ENCODE assay signal across 1 cellular context in the genomic region with DNA sequence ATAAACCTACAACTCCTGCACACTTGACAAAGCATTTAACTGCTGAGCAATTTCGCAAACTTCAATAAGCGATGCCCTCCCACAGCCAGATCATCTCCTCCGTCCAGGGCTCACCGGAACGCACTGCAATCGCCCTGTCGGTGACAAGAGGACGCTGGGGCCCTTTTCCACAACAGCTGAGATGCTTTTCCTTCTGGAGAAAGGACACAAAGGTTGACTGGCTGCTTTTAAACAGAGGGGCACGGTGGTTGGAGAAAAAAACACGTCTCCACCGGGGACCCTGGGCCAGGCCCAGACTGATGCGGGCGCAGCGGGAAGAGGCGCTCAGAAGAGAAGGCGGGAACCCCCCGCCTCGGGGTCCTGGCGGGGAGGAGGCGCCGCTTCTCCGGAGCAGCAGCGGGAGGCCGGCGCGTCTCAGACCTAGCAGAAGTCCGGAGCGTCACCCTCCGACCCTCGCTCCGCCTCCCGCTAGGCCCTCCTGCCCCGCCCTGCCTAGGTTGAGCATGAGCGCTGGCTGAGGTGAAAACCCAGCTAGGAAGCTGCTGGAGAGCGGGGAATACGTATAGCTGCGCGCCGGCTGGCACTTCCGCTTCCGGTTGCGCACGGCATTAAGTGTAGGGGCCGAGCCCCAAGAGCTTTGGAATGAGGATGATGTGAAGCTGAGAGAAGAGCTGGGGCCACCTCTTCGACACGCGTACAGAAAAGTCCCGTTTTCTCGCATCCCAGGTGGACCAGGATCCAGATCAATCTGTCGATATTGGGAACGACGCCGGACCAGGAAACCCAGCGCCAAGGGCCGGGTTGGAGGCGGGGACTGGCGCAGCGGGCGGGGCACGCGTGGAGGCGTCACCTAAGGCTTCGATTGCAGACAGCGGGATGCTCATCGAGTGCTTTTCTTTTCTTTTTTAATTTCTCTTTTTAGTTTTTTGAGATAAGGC.
TF ChIP-seq lines count a peak whose summit lies in the region.

A gene (minus strand): TSS at position 564 of the 938 bp plus-strand sequence. CDS start 3,788 bp downstream, outside the sequence.

TF ChIP-seq in HepG2, 621 proteins besides CTCF, POLR2A, EP300 and RAD21 (continued from another document and continues in another):
- TF ChIP-seq, protein P1, sequence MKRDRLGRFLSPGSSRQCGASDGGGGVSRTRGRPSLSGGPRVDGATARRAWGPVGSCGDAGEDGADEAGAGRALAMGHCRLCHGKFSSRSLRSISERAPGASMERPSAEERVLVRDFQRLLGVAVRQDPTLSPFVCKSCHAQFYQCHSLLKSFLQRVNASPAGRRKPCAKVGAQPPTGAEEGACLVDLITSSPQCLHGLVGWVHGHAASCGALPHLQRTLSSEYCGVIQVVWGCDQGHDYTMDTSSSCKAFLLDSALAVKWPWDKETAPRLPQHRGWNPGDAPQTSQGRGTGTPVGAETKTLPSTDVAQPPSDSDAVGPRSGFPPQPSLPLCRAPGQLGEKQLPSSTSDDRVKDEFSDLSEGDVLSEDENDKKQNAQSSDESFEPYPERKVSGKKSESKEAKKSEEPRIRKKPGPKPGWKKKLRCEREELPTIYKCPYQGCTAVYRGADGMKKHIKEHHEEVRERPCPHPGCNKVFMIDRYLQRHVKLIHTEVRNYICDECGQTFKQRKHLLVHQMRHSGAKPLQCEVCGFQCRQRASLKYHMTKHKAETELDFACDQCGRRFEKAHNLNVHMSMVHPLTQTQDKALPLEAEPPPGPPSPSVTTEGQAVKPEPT (CRISPR knock-in tag; IDR thresholded peaks at IDR 0.05; ENCODE audit: low read depth), result peak; percentile 84; the same call in 1 of the 2 replicates
- no peak for TF ChIP-seq ZNF879 (CRISPR knock-in tag; IDR thresholded peaks at IDR 0.05)
- TF ChIP-seq ZNF781 (CRISPR knock-in tag; IDR thresholded peaks at IDR 0.05; ENCODE audit: borderline replicate concordance, not compliant biosample characterization), result no peak
- TF ChIP-seq, protein P2, sequence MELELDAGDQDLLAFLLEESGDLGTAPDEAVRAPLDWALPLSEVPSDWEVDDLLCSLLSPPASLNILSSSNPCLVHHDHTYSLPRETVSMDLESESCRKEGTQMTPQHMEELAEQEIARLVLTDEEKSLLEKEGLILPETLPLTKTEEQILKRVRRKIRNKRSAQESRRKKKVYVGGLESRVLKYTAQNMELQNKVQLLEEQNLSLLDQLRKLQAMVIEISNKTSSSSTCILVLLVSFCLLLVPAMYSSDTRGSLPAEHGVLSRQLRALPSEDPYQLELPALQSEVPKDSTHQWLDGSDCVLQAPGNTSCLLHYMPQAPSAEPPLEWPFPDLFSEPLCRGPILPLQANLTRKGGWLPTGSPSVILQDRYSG (CRISPR knock-in tag; IDR thresholded peaks at IDR 0.05), result no peak
- TF ChIP-seq HNF4G (IDR thresholded peaks at IDR 0.05; ENCODE audit: borderline replicate concordance, low read depth, low read length), result no peak
- TF ChIP-seq HNF4G (CRISPR knock-in tag; IDR thresholded peaks at IDR 0.05; ENCODE audit: borderline replicate concordance, low read depth), result no peak; the same call in 1 of the 2 replicates
- TF ChIP-seq, protein P3, sequence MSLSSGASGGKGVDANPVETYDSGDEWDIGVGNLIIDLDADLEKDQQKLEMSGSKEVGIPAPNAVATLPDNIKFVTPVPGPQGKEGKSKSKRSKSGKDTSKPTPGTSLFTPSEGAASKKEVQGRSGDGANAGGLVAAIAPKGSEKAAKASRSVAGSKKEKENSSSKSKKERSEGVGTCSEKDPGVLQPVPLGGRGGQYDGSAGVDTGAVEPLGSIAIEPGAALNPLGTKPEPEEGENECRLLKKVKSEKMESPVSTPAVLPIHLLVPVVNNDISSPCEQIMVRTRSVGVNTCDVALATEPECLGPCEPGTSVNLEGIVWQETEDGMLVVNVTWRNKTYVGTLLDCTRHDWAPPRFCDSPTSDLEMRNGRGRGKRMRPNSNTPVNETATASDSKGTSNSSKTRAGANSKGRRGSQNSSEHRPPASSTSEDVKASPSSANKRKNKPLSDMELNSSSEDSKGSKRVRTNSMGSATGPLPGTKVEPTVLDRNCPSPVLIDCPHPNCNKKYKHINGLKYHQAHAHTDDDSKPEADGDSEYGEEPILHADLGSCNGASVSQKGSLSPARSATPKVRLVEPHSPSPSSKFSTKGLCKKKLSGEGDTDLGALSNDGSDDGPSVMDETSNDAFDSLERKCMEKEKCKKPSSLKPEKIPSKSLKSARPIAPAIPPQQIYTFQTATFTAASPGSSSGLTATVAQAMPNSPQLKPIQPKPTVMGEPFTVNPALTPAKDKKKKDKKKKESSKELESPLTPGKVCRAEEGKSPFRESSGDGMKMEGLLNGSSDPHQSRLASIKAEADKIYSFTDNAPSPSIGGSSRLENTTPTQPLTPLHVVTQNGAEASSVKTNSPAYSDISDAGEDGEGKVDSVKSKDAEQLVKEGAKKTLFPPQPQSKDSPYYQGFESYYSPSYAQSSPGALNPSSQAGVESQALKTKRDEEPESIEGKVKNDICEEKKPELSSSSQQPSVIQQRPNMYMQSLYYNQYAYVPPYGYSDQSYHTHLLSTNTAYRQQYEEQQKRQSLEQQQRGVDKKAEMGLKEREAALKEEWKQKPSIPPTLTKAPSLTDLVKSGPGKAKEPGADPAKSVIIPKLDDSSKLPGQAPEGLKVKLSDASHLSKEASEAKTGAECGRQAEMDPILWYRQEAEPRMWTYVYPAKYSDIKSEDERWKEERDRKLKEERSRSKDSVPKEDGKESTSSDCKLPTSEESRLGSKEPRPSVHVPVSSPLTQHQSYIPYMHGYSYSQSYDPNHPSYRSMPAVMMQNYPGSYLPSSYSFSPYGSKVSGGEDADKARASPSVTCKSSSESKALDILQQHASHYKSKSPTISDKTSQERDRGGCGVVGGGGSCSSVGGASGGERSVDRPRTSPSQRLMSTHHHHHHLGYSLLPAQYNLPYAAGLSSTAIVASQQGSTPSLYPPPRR (CRISPR knock-in tag; IDR thresholded peaks at IDR 0.05; ENCODE audit: borderline replicate concordance), result no peak
- TF ChIP-seq POLR2AphosphoS5 (IDR thresholded peaks at IDR 0.05; ENCODE audit: low read depth, low read length), result peak; percentile 79
- TF ChIP-seq, protein P4, sequence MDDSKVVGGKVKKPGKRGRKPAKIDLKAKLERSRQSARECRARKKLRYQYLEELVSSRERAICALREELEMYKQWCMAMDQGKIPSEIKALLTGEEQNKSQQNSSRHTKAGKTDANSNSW (CRISPR knock-in tag; IDR thresholded peaks at IDR 0.05; ENCODE audit: borderline replicate concordance), result no peak
- TF ChIP-seq, protein P5, sequence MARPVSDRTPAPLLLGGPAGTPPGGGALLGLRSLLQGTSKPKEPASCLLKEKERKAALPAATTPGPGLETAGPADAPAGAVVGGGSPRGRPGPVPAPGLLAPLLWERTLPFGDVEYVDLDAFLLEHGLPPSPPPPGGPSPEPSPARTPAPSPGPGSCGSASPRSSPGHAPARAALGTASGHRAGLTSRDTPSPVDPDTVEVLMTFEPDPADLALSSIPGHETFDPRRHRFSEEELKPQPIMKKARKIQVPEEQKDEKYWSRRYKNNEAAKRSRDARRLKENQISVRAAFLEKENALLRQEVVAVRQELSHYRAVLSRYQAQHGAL (CRISPR knock-in tag; IDR thresholded peaks at IDR 0.05; ENCODE audit: not compliant biosample characterization), result no peak
- TF ChIP-seq MED13 (CRISPR knock-in tag; IDR thresholded peaks at IDR 0.05), result peak; percentile 22; the same call in 1 of the 2 replicates
- peak; percentile 86 for TF ChIP-seq ZNF546 (CRISPR knock-in tag; conservative IDR thresholded peaks at IDR 0.05)
- TF ChIP-seq BRD4 (CRISPR knock-in tag; IDR thresholded peaks at IDR 0.05), result no peak; the same call in 1 of the 2 replicates
- TF ChIP-seq HMG20A (CRISPR knock-in tag; IDR thresholded peaks at IDR 0.05; ENCODE audit: borderline replicate concordance), result no peak; the same call in 1 of the 2 replicates
- TF ChIP-seq KDM3A (CRISPR knock-in tag; IDR thresholded peaks at IDR 0.05; ENCODE audit: low read depth), result 0 out of 2 replicates have a peak, but pooled peaks have one; percentile 82
- TF ChIP-seq, protein P6, sequence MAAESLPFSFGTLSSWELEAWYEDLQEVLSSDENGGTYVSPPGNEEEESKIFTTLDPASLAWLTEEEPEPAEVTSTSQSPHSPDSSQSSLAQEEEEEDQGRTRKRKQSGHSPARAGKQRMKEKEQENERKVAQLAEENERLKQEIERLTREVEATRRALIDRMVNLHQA (CRISPR knock-in tag; IDR thresholded peaks at IDR 0.05), result no peak
- peak; percentile 93; the same call in 1 of the 2 replicates for TF ChIP-seq YEATS4 (CRISPR knock-in tag; IDR thresholded peaks at IDR 0.05; ENCODE audit: borderline replicate concordance)
- no peak for TF ChIP-seq RELA (CRISPR knock-in tag; IDR thresholded peaks at IDR 0.05)
- peak; percentile 67; the same call in 1 of the 2 replicates for TF ChIP-seq ZNF501 (CRISPR knock-in tag; IDR thresholded peaks at IDR 0.05)
- TF ChIP-seq, protein P7, sequence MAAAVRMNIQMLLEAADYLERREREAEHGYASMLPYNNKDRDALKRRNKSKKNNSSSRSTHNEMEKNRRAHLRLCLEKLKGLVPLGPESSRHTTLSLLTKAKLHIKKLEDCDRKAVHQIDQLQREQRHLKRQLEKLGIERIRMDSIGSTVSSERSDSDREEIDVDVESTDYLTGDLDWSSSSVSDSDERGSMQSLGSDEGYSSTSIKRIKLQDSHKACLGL (CRISPR knock-in tag; IDR thresholded peaks at IDR 0.05), result peak; percentile 78
- TF ChIP-seq, protein P8, sequence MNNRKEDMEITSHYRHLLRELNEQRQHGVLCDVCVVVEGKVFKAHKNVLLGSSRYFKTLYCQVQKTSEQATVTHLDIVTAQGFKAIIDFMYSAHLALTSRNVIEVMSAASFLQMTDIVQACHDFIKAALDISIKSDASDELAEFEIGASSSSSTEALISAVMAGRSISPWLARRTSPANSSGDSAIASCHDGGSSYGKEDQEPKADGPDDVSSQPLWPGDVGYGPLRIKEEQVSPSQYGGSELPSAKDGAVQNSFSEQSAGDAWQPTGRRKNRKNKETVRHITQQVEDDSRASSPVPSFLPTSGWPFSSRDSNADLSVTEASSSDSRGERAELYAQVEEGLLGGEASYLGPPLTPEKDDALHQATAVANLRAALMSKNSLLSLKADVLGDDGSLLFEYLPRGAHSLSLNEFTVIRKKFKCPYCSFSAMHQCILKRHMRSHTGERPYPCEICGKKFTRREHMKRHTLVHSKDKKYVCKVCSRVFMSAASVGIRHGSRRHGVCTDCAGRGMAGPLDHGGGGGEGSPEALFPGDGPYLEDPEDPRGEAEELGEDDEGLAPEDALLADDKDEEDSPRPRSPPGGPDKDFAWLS (CRISPR knock-in tag; IDR thresholded peaks at IDR 0.05; ENCODE audit: borderline replicate concordance), result 0 out of 2 replicates have a peak, but pooled peaks have one; percentile 36
- peak; percentile 96 for TF ChIP-seq ZNF792 (CRISPR knock-in tag; IDR thresholded peaks at IDR 0.05)
- no peak for TF ChIP-seq ZNF749 (CRISPR knock-in tag; IDR thresholded peaks at IDR 0.05; ENCODE audit: borderline replicate concordance)
- no peak for TF ChIP-seq MTA3 (CRISPR knock-in tag; IDR thresholded peaks at IDR 0.05)
- no peak for TF ChIP-seq KLF13 (CRISPR knock-in tag; IDR thresholded peaks at IDR 0.05)
- TF ChIP-seq HOXA5 (CRISPR knock-in tag; IDR thresholded peaks at IDR 0.05), result 0 out of 2 replicates have a peak, but pooled peaks have one; percentile 85
- TF ChIP-seq NKX3-1 (CRISPR knock-in tag; IDR thresholded peaks at IDR 0.05), result no peak
- TF ChIP-seq BRCA1 (CRISPR knock-in tag; IDR thresholded peaks at IDR 0.05), result no peak
- TF ChIP-seq SP140L (CRISPR knock-in tag; IDR thresholded peaks at IDR 0.05; ENCODE audit: borderline replicate concordance), result no peak
- peak; percentile 32; the same call in 1 of the 2 replicates for TF ChIP-seq NFKBIZ (CRISPR knock-in tag; IDR thresholded peaks at IDR 0.05)
- TF ChIP-seq SP5 (CRISPR knock-in tag; IDR thresholded peaks at IDR 0.05; ENCODE audit: borderline replicate concordance, low read depth), result peak; percentile 54; the same call in 1 of the 2 replicates
- peak; percentile 67; the same call in 1 of the 2 replicates for TF ChIP-seq NFKB2 (CRISPR knock-in tag; IDR thresholded peaks at IDR 0.05; ENCODE audit: borderline replicate concordance)
- peak; percentile 19; the same call in 1 of the 2 replicates for TF ChIP-seq SALL2 (CRISPR knock-in tag; IDR thresholded peaks at IDR 0.05)
- TF ChIP-seq HOXA9 (CRISPR knock-in tag; IDR thresholded peaks at IDR 0.05; ENCODE audit: borderline replicate concordance), result no peak
- TF ChIP-seq ZNF468 (CRISPR knock-in tag; IDR thresholded peaks at IDR 0.05), result no peak
- TF ChIP-seq, protein P9, sequence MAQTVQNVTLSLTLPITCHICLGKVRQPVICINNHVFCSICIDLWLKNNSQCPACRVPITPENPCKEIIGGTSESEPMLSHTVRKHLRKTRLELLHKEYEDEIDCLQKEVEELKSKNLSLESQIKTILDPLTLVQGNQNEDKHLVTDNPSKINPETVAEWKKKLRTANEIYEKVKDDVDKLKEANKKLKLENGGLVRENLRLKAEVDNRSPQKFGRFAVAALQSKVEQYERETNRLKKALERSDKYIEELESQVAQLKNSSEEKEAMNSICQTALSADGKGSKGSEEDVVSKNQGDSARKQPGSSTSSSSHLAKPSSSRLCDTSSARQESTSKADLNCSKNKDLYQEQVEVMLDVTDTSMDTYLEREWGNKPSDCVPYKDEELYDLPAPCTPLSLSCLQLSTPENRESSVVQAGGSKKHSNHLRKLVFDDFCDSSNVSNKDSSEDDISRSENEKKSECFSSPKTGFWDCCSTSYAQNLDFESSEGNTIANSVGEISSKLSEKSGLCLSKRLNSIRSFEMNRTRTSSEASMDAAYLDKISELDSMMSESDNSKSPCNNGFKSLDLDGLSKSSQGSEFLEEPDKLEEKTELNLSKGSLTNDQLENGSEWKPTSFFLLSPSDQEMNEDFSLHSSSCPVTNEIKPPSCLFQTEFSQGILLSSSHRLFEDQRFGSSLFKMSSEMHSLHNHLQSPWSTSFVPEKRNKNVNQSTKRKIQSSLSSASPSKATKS (CRISPR knock-in tag; IDR thresholded peaks at IDR 0.05), result no peak
- no peak for TF ChIP-seq ATAD3A (CRISPR knock-in tag; IDR thresholded peaks at IDR 0.05)
- TF ChIP-seq TP53 (CRISPR knock-in tag; conservative IDR thresholded peaks at IDR 0.05), result no peak
- peak; percentile 36; the same call in 1 of the 2 replicates for TF ChIP-seq ZNF121 (CRISPR knock-in tag; IDR thresholded peaks at IDR 0.05)
- TF ChIP-seq ZNF557 (CRISPR knock-in tag; IDR thresholded peaks at IDR 0.05), result no peak
- TF ChIP-seq, protein P10, sequence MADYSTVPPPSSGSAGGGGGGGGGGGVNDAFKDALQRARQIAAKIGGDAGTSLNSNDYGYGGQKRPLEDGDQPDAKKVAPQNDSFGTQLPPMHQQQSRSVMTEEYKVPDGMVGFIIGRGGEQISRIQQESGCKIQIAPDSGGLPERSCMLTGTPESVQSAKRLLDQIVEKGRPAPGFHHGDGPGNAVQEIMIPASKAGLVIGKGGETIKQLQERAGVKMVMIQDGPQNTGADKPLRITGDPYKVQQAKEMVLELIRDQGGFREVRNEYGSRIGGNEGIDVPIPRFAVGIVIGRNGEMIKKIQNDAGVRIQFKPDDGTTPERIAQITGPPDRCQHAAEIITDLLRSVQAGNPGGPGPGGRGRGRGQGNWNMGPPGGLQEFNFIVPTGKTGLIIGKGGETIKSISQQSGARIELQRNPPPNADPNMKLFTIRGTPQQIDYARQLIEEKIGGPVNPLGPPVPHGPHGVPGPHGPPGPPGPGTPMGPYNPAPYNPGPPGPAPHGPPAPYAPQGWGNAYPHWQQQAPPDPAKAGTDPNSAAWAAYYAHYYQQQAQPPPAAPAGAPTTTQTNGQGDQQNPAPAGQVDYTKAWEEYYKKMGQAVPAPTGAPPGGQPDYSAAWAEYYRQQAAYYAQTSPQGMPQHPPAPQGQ (CRISPR knock-in tag; IDR thresholded peaks at IDR 0.05; ENCODE audit: borderline replicate concordance), result no peak
- TF ChIP-seq ZNF761 (CRISPR knock-in tag; conservative IDR thresholded peaks at IDR 0.05), result no peak
- TF ChIP-seq NCOA1 (CRISPR knock-in tag; IDR thresholded peaks at IDR 0.05), result peak; percentile 77; the same call in 1 of the 2 replicates
- peak; percentile 70; the same call in 1 of the 2 replicates for TF ChIP-seq MYNN (CRISPR knock-in tag; IDR thresholded peaks at IDR 0.05; ENCODE audit: low read depth)
- no peak for TF ChIP-seq MBD4 (IDR thresholded peaks at IDR 0.05; ENCODE audit: borderline replicate concordance, low read length)
